In the genomic region with DNA sequence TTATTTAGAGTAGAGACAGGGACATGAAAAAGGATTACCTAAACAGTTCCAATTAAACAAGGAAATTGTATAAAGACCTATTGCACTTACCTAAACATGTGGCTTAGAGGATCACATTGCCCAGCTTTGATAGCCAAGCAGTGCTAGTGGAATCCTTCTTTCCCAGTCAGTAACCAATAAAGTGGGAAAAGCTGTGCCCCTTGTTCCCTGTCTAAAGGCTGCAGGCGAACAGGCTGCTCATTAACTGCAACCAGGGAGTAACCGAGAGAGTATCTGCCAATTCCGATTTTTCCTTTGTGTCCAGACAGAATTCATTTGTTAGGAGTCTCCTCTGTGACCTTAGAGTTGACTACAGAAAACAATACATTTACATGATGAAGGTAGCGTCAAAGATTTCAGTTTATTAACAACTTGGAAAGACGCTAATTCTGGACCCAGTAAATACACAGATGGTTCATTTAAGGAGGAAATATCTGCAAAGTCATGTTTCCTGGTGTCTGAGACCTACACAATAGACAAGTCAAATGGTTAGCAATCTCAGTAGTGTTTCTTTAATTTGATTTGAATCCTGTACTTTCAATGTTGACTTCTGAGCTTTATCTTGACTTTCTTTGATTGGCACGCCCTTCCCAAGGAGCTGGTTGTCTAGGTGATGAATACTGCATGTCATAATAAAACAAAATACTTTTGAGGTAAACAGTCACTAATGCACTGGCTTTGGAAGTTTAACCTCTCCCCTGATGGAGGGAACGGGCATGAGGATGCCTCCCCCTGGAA, we compare ENCODE assay signal across 13 cellular contexts.
"Had no signal": no experiment of that assay in that cellular context is flagged by ENCODE, and none has a peak within 500 bp of the region (broad histone marks: within the 10 kb centered on the region; RNA-seq: fewer than 3 reads in every experiment).

No MANE protein-coding gene starts in this region.

- H3K9me3 ChIP-seq: breast epithelium, stomach, thoracic aorta had no signal

- H3K4me1 Mint-ChIP-seq: activated naive CD8-positive, alpha-beta T cell treated with anti-CD3 and anti-CD28 coated beads for 36 hours; natural killer cell had no signal

- DNase-seq: activated CD4-positive, alpha-beta memory T cell treated with anti-CD3 and anti-CD28 coated beads for 36 hours; activated CD4-positive, alpha-beta T cell treated with anti-CD3 and anti-CD28 coated beads for 1 hour; activated effector memory CD4-positive, alpha-beta T cell treated with anti-CD3 and anti-CD28 coated beads, Interleukin-2, amount 50 U/mL, for 16 hours; activated naive CD8-positive, alpha-beta T cell treated with anti-CD3 and anti-CD28 coated beads for 36 hours; activated T-cell treated with anti-CD3 and anti-CD28 coated beads, Interleukin-2, amount 50 U/mL, for 4 hours; kidney glomerular epithelial cell; mammary epithelial cell; natural killer cell; stomach; T-helper 9 cell had no signal

- H3K27ac ChIP-seq: breast epithelium, stomach, thoracic aorta had no signal

- H3K36me3 Mint-ChIP-seq: activated CD4-positive, alpha-beta memory T cell treated with anti-CD3 and anti-CD28 coated beads for 36 hours; activated naive CD8-positive, alpha-beta T cell treated with anti-CD3 and anti-CD28 coated beads for 36 hours; natural killer cell had no signal

- H3K27ac Mint-ChIP-seq: activated CD4-positive, alpha-beta memory T cell treated with anti-CD3 and anti-CD28 coated beads for 36 hours; activated naive CD8-positive, alpha-beta T cell treated with anti-CD3 and anti-CD28 coated beads for 36 hours; natural killer cell had no signal

- H3K4me3 Mint-ChIP-seq: activated CD4-positive, alpha-beta memory T cell treated with anti-CD3 and anti-CD28 coated beads for 36 hours; activated naive CD8-positive, alpha-beta T cell treated with anti-CD3 and anti-CD28 coated beads for 36 hours; activated T-cell treated with anti-CD3 and anti-CD28 coated beads, Interleukin-2, amount 50 U/mL, for 4 hours; natural killer cell had no signal

- H3K27me3 ChIP-seq: breast epithelium, stomach had no signal

- FAIRE-seq: urothelium cell line had no signal

- H3K36me3 ChIP-seq: breast epithelium, stomach, thoracic aorta had no signal

- H3K4me1 ChIP-seq: breast epithelium had no signal

- ATAC-seq: activated T-cell treated with anti-CD3 and anti-CD28 coated beads, Interleukin-2, amount 50 U/mL, for 4 hours; natural killer cell had no signal

- H3K9me3 Mint-ChIP-seq: activated CD4-positive, alpha-beta memory T cell treated with anti-CD3 and anti-CD28 coated beads for 36 hours; activated naive CD8-positive, alpha-beta T cell treated with anti-CD3 and anti-CD28 coated beads for 36 hours; natural killer cell had no signal

- H3K4me3 ChIP-seq: breast epithelium, stomach, thoracic aorta had no signal
